ENCODE assay signal across 32 cellular contexts in the genomic region with DNA sequence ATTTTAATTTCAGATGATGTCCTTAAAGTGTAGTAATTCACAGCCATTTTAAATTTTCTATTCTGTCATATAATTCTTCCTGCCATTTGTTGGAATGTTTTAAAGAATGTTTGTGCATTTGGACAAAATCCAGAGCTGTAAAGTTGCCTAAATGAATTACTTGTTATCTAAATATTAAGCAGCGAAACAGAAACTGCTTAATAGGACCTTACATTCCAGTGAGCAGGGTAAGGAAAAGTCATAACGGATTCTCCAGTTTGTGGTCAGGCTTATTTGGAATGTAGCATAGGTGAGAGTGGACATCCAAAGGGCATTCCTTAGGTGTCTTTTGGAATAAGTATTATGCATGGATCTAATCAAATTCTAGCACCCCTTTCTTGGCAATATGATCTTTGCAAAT.
"Had no signal": no experiment of that assay in that cellular context is flagged by ENCODE, and none has a peak within 500 bp of the region (broad histone marks: within the 10 kb centered on the region; RNA-seq: fewer than 3 reads in every experiment).

No MANE protein-coding gene starts in this region.

- H3K36me3 Mint-ChIP-seq: neural progenitor cell; stimulated activated effector memory CD8-positive, alpha-beta T cell treated with anti-CD3 and anti-CD28 coated beads, Interleukin-12 subunit alpha, Interleukin-12 subunit beta, amount 100 ng/mL, for 72 hours; type B pancreatic cell had no signal

- H3K4me1 Mint-ChIP-seq: endodermal cell; naive thymus-derived CD4-positive, alpha-beta T cell; nephron; neural progenitor cell; stimulated activated effector memory CD8-positive, alpha-beta T cell treated with anti-CD3 and anti-CD28 coated beads, Interleukin-12 subunit alpha, Interleukin-12 subunit beta, amount 100 ng/mL, for 72 hours had no signal

- DNase-seq: central memory CD4-positive, alpha-beta T cell; colonic mucosa; effector CD8-positive, alpha-beta T cell; endodermal cell; foreskin keratinocyte; glutamatergic neuron; heart right ventricle; hippocampal formation; left colon; left ventricle myocardium superior; lower lobe of right lung; midbrain; naive thymus-derived CD4-positive, alpha-beta T cell; nucleus accumbens; ovary; posterior cingulate gyrus; retina; sigmoid colon; stimulated activated CD4-positive, alpha-beta T cell treated with anti-CD3 and anti-CD28 coated beads, Interleukin-2, amount 100 ng/mL, for 24 hours; stimulated activated CD4-positive, alpha-beta T cell treated with anti-CD3 and anti-CD28 coated beads, Interleukin-4, amount 100 ng/mL, for 24 hours; stimulated activated naive CD4-positive, alpha-beta T cell treated with Interleukin-2 at 50 U/mL for 16 hours; substantia nigra; testis; tibial artery had no signal

- H3K27ac Mint-ChIP-seq: dendritic cell treated with granulocyte-macrophage colony-stimulating factor and Interleukin-4, amounts not matched to agents 40 ng/mL and 50 ng/mL, for 4 days; endodermal cell; naive thymus-derived CD4-positive, alpha-beta T cell; nephron; neural progenitor cell; stimulated activated effector memory CD8-positive, alpha-beta T cell treated with anti-CD3 and anti-CD28 coated beads, Interleukin-12 subunit alpha, Interleukin-12 subunit beta, amount 100 ng/mL, for 72 hours; type B pancreatic cell had no signal

- H3K27me3 Mint-ChIP-seq: dendritic cell treated with granulocyte-macrophage colony-stimulating factor and Interleukin-4, amounts not matched to agents 40 ng/mL and 50 ng/mL, for 4 days; naive thymus-derived CD4-positive, alpha-beta T cell; type B pancreatic cell had no signal

- H3K36me3 ChIP-seq: colonic mucosa, gastroesophageal sphincter, heart right ventricle, lower lobe of right lung, neural progenitor cell, ovary, sigmoid colon, tibial artery had no signal

- H3K9ac ChIP-seq: neural progenitor cell had no signal

- ATAC-seq: esophagus mucosa; foreskin keratinocyte; gastroesophageal sphincter; heart right ventricle; left colon; left ventricle myocardium superior; lower lobe of right lung; naive thymus-derived CD4-positive, alpha-beta T cell; stimulated activated effector memory CD8-positive, alpha-beta T cell treated with anti-CD3 and anti-CD28 coated beads, Interleukin-12 subunit alpha, Interleukin-12 subunit beta, amount 100 ng/mL, for 72 hours had no signal

- H3K4me3 ChIP-seq: colonic mucosa, gastroesophageal sphincter, heart right ventricle, lower lobe of right lung, neural progenitor cell, ovary, sigmoid colon, testis, tibial artery had no signal

- H2AFZ ChIP-seq: neural progenitor cell had no signal

- H3K4me1 ChIP-seq: colonic mucosa, foreskin keratinocyte, gastroesophageal sphincter, heart right ventricle, lower lobe of right lung, neural progenitor cell, sigmoid colon, testis, tibial artery had no signal

- H3K27ac ChIP-seq: colonic mucosa, epithelial cell of prostate, foreskin keratinocyte, gastroesophageal sphincter, heart right ventricle, lower lobe of right lung, neural progenitor cell, ovary, sigmoid colon, testis, tibial artery had no signal

- H3K9me3 Mint-ChIP-seq: endodermal cell, neural progenitor cell, type B pancreatic cell had no signal

- H3K4me2 ChIP-seq: neural progenitor cell had no signal

- H3K27me3 ChIP-seq: colonic mucosa, foreskin keratinocyte, gastroesophageal sphincter, heart right ventricle, neural progenitor cell, ovary, sigmoid colon, testis, tibial artery had no signal

- H3K9me3 ChIP-seq: colonic mucosa, gastroesophageal sphincter, lower lobe of right lung, ovary, testis, tibial artery had no signal

- H3K4me3 Mint-ChIP-seq: dendritic cell treated with granulocyte-macrophage colony-stimulating factor and Interleukin-4, amounts not matched to agents 40 ng/mL and 50 ng/mL, for 4 days; endodermal cell; naive thymus-derived CD4-positive, alpha-beta T cell; nephron; neural progenitor cell; stimulated activated effector memory CD8-positive, alpha-beta T cell treated with anti-CD3 and anti-CD28 coated beads, Interleukin-12 subunit alpha, Interleukin-12 subunit beta, amount 100 ng/mL, for 72 hours; type B pancreatic cell had no signal
